Comparison of ENCODE assay signal across 8 cellular contexts in the genomic region with DNA sequence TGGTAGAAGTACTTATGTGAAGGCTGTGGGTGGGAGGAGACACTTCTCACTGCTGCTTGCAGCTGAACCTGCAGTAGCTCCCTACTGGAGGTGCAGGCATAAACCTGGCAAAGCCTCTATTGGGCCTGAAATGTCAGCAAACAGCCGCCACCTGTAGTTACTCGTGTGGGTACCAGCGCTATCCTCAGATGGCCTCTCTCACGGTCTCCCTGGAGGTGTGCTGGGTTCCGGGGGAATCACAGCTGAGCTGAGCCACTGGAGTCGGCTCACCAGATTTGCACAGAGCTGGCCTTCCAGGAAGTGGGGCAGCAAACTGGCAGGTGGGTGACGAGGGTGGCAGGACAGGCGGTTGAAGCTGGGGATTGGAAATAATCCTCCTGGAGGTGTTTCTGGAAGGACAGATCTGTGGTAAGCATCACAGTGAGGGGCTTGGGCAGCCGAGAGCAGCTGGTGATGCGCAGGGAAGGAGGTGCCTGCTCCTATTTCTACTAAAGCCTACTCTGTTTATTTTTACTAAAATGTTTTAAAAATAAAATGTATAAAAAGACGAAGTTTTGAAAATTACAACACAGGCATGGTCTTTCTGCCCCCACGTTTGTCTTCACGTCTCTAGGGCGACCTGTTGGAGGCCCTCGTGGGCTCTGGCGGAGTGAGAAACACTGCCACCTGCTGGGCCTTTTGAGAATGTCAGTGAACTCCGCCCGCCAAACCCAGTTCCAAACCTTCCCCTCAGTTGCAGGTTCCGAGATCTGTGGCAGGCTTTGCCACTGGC.
DNase-seq lines count a peak whose midpoint lies in the region; ATAC-seq and TF ChIP-seq lines count a peak whose summit lies in the region.

No MANE protein-coding gene starts in this region.

- POLR2A ChIA-PET in A673 (lab: Charles Lee; ENCODE audit: low non-redundant PET), result interaction anchor here (0.5 to 0.6 kb wide), 2 partner anchors 16 to 249 kb away, joined by 3 to 35 read pairs; no protein-coding TSS in a partner anchor

- H4K20me1 ChIP-seq in Karpas-422 (ENCODE audit: insufficient read depth, low read depth, low read length) (no peaks in the 10 kb centered on the region), neural progenitor cell (ENCODE audit: low read depth) (no peaks in the 10 kb centered on the region)

- DNase-seq in A673 (ENCODE audit: low spot score) (peak; percentile 85), Karpas-422 (peak; percentile 92), RPMI8226 (peak; percentile 66), fibroblast of the conjunctiva (ENCODE audit: low read depth) (peak; percentile 26), neural progenitor cell (ENCODE audit: low spot score) (peak; percentile 81), superior temporal gyrus (ENCODE audit: extremely low spot score) (peak; percentile 93)
- DNase-seq in activated T-helper 1 cell treated with anti-CD3 and anti-CD28 coated beads, Interleukin-2, amount 50 U/mL, for 16 hours (ENCODE audit: low read depth in 1 of 2, low spot score in 1 of 2), result peak; percentile 51 to 55

- peaks cover 12% of the 10 kb centered on the region for H3F3A ChIP-seq in neural progenitor cell (ENCODE audit: low read depth)

- H3K4me3 Mint-ChIP-seq in neural progenitor cell, result no peak overlapping the region

- ATAC-seq in GM18858 (IDR thresholded peaks at IDR 0.05; ENCODE audit: unreplicated experiment), result peak; percentile 62

- H3K9me3 Mint-ChIP-seq in neural progenitor cell, result no peaks in the 10 kb centered on the region

- H3K27me3 Mint-ChIP-seq in neural progenitor cell (ENCODE audit: insufficient read depth, low read depth), result peaks cover 12% of the 10 kb centered on the region

- H2AFZ ChIP-seq in Karpas-422 (ENCODE audit: low read length) (no peak overlapping the region; the same call in 1 of the 2 replicates), neural progenitor cell (replicated peaks) (peak overlapping the region; percentile 91)

- H3K4me2 ChIP-seq in Karpas-422 (ENCODE audit: low read depth, low read length, poor library complexity, severe bottlenecking) (no peak overlapping the region), neural progenitor cell (no peak overlapping the region)

- intact Hi-C loops in A673 (cut with micrococcal nuclease; ENCODE audit: unreplicated experiment), result loop anchor here (2.0 to 5.0 kb wide), 3 partner anchors 96 to 294 kb away; a partner anchor contains a TSS

- BruUV-seq in A673 (replicated peaks; lab: Mats Ljungman, UMichigan), result no TSS peak

- H3K4me1 ChIP-seq in A673 (ENCODE audit: insufficient read depth, low read length, poor library complexity, severe bottlenecking), result peaks cover 30% of the 10 kb centered on the region
- peaks cover 6% of the 10 kb centered on the region for H3K4me1 ChIP-seq in Karpas-422 (ENCODE audit: low read length)
- peaks cover 15% of the 10 kb centered on the region for H3K4me1 ChIP-seq in neural progenitor cell

- H3K9ac ChIP-seq in Karpas-422 (ENCODE audit: low read length), result no peak overlapping the region
- no peak overlapping the region for H3K9ac ChIP-seq in neural progenitor cell

- no peaks in the 10 kb centered on the region for H3K36me3 ChIP-seq in A673 (ENCODE audit: insufficient read depth, low read length, poor library complexity, severe bottlenecking)
- H3K36me3 ChIP-seq in Karpas-422 (ENCODE audit: insufficient read depth, low read length), result no peaks in the 10 kb centered on the region
- no peaks in the 10 kb centered on the region for H3K36me3 ChIP-seq in neural progenitor cell

- H3K4me1 Mint-ChIP-seq in neural progenitor cell, result peaks cover 8% of the 10 kb centered on the region

- TF ChIP-seq CTCF in A673 (conservative IDR thresholded peaks at IDR 0.05; ENCODE audit: low read depth, low read length) (peak; percentile 94), neural progenitor cell (IDR thresholded peaks at IDR 0.05) (peak; percentile 85)

- no peaks in the 10 kb centered on the region for H3K9me2 ChIP-seq in Karpas-422 (replicated peaks; ENCODE audit: insufficient read depth, low read length)

- no peaks in the 10 kb centered on the region for H3K79me2 ChIP-seq in Karpas-422 (ENCODE audit: low read length)
- no peaks in the 10 kb centered on the region for H3K79me2 ChIP-seq in neural progenitor cell (ENCODE audit: low read depth)

- H3K9me3 ChIP-seq in A673 (ENCODE audit: low read depth, low read length, poor library complexity, severe bottlenecking) (no peaks in the 10 kb centered on the region), Karpas-422 (ENCODE audit: low read length) (no peaks in the 10 kb centered on the region), neural progenitor cell (ENCODE audit: low read depth) (no peaks in the 10 kb centered on the region)

- peak overlapping the region; percentile 90 for H3K27ac ChIP-seq in A673 (ENCODE audit: low read depth, low read length, poor library complexity, severe bottlenecking)
- no peak overlapping the region for H3K27ac ChIP-seq in Karpas-422 (ENCODE audit: low read length)
- no peak overlapping the region for H3K27ac ChIP-seq in neural progenitor cell

- no peak overlapping the region for H3K27ac Mint-ChIP-seq in neural progenitor cell

- H3K4me3 ChIP-seq in A673 (ENCODE audit: low read depth, low read length, poor library complexity, severe bottlenecking) (no peak overlapping the region), Karpas-422 (ENCODE audit: low read length) (no peak overlapping the region), neural progenitor cell (no peak overlapping the region)

- CTCF ChIA-PET in A673 (lab: Charles Lee), result interaction anchor here (0.6 to 2.2 kb wide), 6 partner anchors 9 to 1281 kb away, joined by 3 to 9 read pairs (median 4); a partner anchor contains a TSS

- H3K36me3 Mint-ChIP-seq in neural progenitor cell, result no peaks in the 10 kb centered on the region

- H3K27me3 ChIP-seq in A673 (replicated peaks; ENCODE audit: insufficient read depth, low read depth, low read length, poor library complexity) (no peaks in the 10 kb centered on the region), Karpas-422 (ENCODE audit: low read length) (no peaks in the 10 kb centered on the region), neural progenitor cell (no peaks in the 10 kb centered on the region)

Comparison
In these comparisons a context has a peak if more than half of its experiments do, and no peak if none do; other contexts are left out.
1. DNase-seq: peak in every context shown above with its lines; median percentile 93 in superior temporal gyrus; 92 in Karpas-422; 85 in A673; 81 in neural progenitor cell; 66 in RPMI8226; 53 in activated T-helper 1 cell treated with anti-CD3 and anti-CD28 coated beads, Interleukin-2, amount 50 U/mL, for 16 hours; 26 in fibroblast of the conjunctiva.